In the genomic region with DNA sequence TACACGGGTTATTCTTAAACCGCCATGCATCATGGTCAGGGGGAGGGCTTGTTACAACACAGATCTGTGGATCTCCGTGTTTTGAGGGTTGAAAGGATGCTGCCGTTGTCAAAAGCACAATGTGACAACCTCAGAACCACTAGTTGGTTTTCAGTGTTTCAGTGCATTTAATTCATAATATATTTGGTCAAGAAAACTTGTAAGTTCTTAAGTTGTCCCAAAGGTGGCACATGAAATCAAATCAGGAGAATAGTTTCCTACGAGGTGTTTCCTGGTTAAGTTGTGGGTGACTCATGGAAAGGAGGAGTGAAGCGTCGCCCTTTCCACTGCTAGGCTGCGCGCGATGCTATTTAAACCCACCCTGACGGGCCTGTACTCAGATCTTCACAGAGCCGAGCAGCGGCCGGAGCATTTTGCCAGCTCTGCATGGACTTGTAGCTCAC, we compare ENCODE assay signal across 13 cellular contexts.
DNase-seq lines count a peak whose midpoint lies in the region; ATAC-seq, FAIRE-seq and TF ChIP-seq lines count a peak whose summit lies in the region.
"Had no signal": no experiment of that assay in that cellular context is flagged by ENCODE, and none has a peak within 500 bp of the region (broad histone marks: within the 10 kb centered on the region; RNA-seq: fewer than 3 reads in every experiment).

No MANE protein-coding gene starts in this region.

- FAIRE-seq in endothelial cell of umbilical vein (lab: Jason Lieb, UNC) = no peak

- H3K9me1 ChIP-seq in endothelial cell of umbilical vein (replicated peaks; ENCODE audit: control insufficient read depth, extremely low read depth, insufficient read depth, low read length) = no peaks in the 10 kb centered on the region

- H3K79me2 ChIP-seq in endothelial cell of umbilical vein (ENCODE audit: control insufficient read depth, insufficient read depth, low read length) = no peaks in the 10 kb centered on the region

- no peak overlapping the region for H3K9ac ChIP-seq in endothelial cell of umbilical vein (replicated peaks; ENCODE audit: extremely low read depth, insufficient read depth, low read length)

- DNase-seq in EH (ENCODE audit: low read depth) (peak; percentile 30), MG63 (peak; percentile 85), endothelial cell of umbilical vein (ENCODE audit: low read depth, low spot score) (peak; percentile 15), mesenteric fat pad (ENCODE audit: low spot score) (peak; percentile 93), retina (no peak)
- DNase-seq: GF-D8, hippocampal formation, mammary epithelial cell, spleen had no signal

- H3K36me3 ChIP-seq in MG63 (no peaks in the 10 kb centered on the region), endothelial cell of umbilical vein (ENCODE audit: control insufficient read depth in 2 of 2, extremely low read depth in 1 of 2, insufficient read depth in 2 of 2, low read length in 2 of 2) (no peaks in the 10 kb centered on the region)
- H3K36me3 ChIP-seq: spleen, suprapubic skin had no signal

- H3K9me3 ChIP-seq in MG63 = 0 out of 2 replicates have a peak, but pooled peaks cover 2% of the 10 kb centered on the region
- peaks cover 35% of the 10 kb centered on the region for H3K9me3 ChIP-seq in endothelial cell of umbilical vein (replicated peaks; ENCODE audit: control insufficient read depth, insufficient read depth, low read length)

- BruUV-seq in endothelial cell of umbilical vein (replicated peaks; lab: Mats Ljungman, UMichigan) = no TSS peak

- TF ChIP-seq CTCF in endothelial cell of umbilical vein (IDR thresholded peaks at IDR 0.05; ENCODE audit: extremely low read depth in 1 of 2, insufficient read depth in 1 of 2, low read depth in 1 of 2, low read length in 2 of 2) = no peak

- no peak for TF ChIP-seq POLR2A in endothelial cell of umbilical vein (IDR thresholded peaks at IDR 0.05; ENCODE audit: low read depth, low read length)

- intact Hi-C loops in endothelial cell of umbilical vein (cut with micrococcal nuclease) = no loop called here

- dilution Hi-C loops in endothelial cell of umbilical vein (cut with MboI; ENCODE audit: extremely low pct_ligation_motif_present, low sequenced_read_pairs) = no loop called here

- CTCF ChIA-PET in endothelial cell of umbilical vein (lab: Charles Lee) = no interaction called here

- no peak overlapping the region for H2AFZ ChIP-seq in endothelial cell of umbilical vein (ENCODE audit: low read depth, low read length)

- H3K4me3 ChIP-seq in MG63 (no peak overlapping the region), endothelial cell of umbilical vein (replicated peaks in 1 of 3; ENCODE audit: insufficient read depth in 1 of 3, low read depth in 1 of 3, low read length in 3 of 3) (no peak overlapping the region)
- H3K4me3 ChIP-seq: spleen, suprapubic skin had no signal

- H3K27ac ChIP-seq in endothelial cell of umbilical vein (ENCODE audit: insufficient read depth, low read depth, low read length) = no peak overlapping the region
- H3K27ac ChIP-seq: spleen, suprapubic skin had no signal

- no peak for ATAC-seq in GM19467 (IDR thresholded peaks at IDR 0.05; ENCODE audit: unreplicated experiment)
- ATAC-seq in GM18861 (IDR thresholded peaks at IDR 0.05; ENCODE audit: unreplicated experiment) = no peak
- no peak for ATAC-seq in GM18517 (IDR thresholded peaks at IDR 0.05; ENCODE audit: unreplicated experiment)

- H3K27me3 ChIP-seq in MG63 (peaks cover 2% of the 10 kb centered on the region; the same call in 1 of the 2 replicates), endothelial cell of umbilical vein (ENCODE audit: control insufficient read depth in 2 of 2, insufficient read depth in 2 of 2, low read length in 2 of 2) (no peaks in the 10 kb centered on the region)

- no peaks in the 10 kb centered on the region for H3K4me1 ChIP-seq in endothelial cell of umbilical vein (ENCODE audit: control insufficient read depth, extremely low read depth, insufficient read depth, low read length)
- H3K4me1 ChIP-seq: spleen, suprapubic skin had no signal

- H4K20me1 ChIP-seq in endothelial cell of umbilical vein (replicated peaks; ENCODE audit: control insufficient read depth, extremely low read depth, insufficient read depth, low read length) = no peaks in the 10 kb centered on the region

- POLR2A ChIA-PET in endothelial cell of umbilical vein (lab: Charles Lee) = no interaction called here

- H3K4me2 ChIP-seq in endothelial cell of umbilical vein (ENCODE audit: insufficient read depth, low read length) = no peak overlapping the region

TF ChIP-seq in endothelial cell of umbilical vein, 7 proteins besides CTCF, POLR2A, EP300 and RAD21:
- no peak for TF ChIP-seq EZH2 (IDR thresholded peaks at IDR 0.05; ENCODE audit: borderline replicate concordance, low read depth, low read length, severe bottlenecking)
- no peak for TF ChIP-seq GATA2 (IDR thresholded peaks at IDR 0.05; ENCODE audit: insufficient read depth, insufficient read length, low read depth, low read length)
- TF ChIP-seq, protein P1, sequence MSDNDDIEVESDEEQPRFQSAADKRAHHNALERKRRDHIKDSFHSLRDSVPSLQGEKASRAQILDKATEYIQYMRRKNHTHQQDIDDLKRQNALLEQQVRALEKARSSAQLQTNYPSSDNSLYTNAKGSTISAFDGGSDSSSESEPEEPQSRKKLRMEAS (IDR thresholded peaks at IDR 0.05; ENCODE audit: insufficient read depth, insufficient read length) = no peak
- TF ChIP-seq MYC (IDR thresholded peaks at IDR 0.05; ENCODE audit: low read depth, low read length) = no peak
- TF ChIP-seq POLR2AphosphoS5 (IDR thresholded peaks at IDR 0.05; ENCODE audit: insufficient read depth, low read depth, low read length) = no peak
TF ChIP-seq in endothelial cell of umbilical vein: peak in this region for 0.
